In the genomic region with DNA sequence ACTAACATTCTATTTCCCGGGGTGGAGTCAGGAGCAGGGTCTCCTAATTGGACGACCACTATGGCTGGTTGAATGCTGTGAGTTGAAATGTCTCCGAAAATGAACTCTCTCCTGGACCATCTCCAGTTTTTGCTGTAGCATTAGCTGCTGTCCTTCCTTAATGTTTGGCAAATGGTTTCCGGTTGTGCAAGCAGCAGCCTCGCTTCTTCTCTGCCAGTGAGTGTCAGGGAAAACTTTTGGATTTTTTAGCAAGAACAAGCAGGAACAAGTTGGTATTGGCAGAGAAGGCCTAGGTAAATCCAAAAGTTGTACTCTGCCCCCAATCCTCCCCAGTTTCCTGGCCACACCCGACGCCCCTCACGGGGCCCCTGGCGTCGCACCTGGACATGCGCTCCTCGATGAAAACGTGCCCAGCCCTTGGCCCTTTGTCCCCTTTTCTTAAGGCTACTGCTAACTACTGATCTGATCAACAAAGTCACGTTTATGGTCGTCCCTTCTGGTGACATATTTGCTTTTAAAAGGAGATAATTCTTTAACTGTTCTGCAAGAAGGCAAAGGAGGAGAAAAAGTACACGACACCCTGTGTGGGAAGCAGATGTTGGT, we compare ENCODE assay signal across 1 cellular context.
TF ChIP-seq lines count a peak whose summit lies in the region.

No MANE protein-coding gene starts in this region.

TF ChIP-seq in GM23338, 12 proteins besides CTCF, POLR2A, EP300 and RAD21:
- TF ChIP-seq ZNF462 (CRISPR knock-in tag; IDR thresholded peaks at IDR 0.05) (no peak), NANOG (IDR thresholded peaks at IDR 0.05; ENCODE audit: borderline replicate concordance) (no peak), ZNF331 (CRISPR knock-in tag; IDR thresholded peaks at IDR 0.05; ENCODE audit: low read depth) (no peak)
